In the genomic region with DNA sequence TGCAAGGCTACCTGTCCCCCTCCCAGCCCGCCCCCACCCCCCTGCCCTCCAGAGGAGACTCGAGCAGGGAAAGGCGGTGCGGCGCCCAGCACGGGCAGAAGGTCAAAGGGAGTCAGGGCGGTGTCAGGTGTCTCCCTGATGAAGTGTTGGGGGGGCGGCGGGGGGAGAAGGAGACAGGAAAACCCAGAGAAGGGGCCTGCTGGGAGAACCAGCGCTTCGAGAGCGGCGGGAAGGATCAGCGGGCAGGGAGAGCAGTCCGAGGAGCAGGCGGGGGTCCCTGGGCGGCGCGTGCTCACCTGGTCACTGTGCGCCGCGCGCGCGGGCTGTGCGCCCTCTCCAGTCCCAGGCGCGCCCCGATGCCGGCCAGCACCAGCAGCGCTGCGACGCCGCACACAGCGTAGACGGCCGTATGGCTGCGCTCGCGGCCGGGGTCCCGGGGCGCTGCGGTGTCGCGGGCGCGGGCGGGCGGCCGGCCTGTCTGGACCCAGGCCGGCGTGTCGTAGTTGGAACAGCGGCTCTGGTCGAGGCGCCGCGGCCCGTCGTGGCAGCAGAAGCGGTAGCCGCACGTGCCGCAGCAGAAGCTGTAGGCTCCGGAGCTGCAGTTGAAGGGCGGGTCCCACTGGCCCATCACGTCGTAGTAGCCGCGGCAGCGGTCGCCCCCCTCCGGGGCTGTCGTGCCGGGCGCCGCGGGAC, we compare ENCODE assay signal across 2 cellular contexts.
TF ChIP-seq lines count a peak whose summit lies in the region.

No MANE protein-coding gene starts in this region.

TF ChIP-seq in IMR-90, 13 proteins besides CTCF, POLR2A, EP300 and RAD21:
- no peak for TF ChIP-seq RFX5 (IDR thresholded peaks at IDR 0.05; ENCODE audit: low read depth, low read length)
- TF ChIP-seq MAZ (IDR thresholded peaks at IDR 0.05; ENCODE audit: borderline replicate concordance, low read depth, low read length) = no peak
- TF ChIP-seq CEBPB (IDR thresholded peaks at IDR 0.05; ENCODE audit: low read depth, low read length) = no peak
- no peak; the same call in 1 of the 2 replicates for TF ChIP-seq BHLHE40 (IDR thresholded peaks at IDR 0.05; ENCODE audit: low read depth, low read length)
- TF ChIP-seq, protein P1, sequence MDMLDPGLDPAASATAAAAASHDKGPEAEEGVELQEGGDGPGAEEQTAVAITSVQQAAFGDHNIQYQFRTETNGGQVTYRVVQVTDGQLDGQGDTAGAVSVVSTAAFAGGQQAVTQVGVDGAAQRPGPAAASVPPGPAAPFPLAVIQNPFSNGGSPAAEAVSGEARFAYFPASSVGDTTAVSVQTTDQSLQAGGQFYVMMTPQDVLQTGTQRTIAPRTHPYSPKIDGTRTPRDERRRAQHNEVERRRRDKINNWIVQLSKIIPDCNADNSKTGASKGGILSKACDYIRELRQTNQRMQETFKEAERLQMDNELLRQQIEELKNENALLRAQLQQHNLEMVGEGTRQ (IDR thresholded peaks at IDR 0.05; ENCODE audit: low read depth, low read length) = no peak
- no peak for TF ChIP-seq CHD1 (IDR thresholded peaks at IDR 0.05; ENCODE audit: low read depth, low read length)
- no peak for TF ChIP-seq SMC3 (IDR thresholded peaks at IDR 0.05; ENCODE audit: low read depth, low read length)
- no peak for TF ChIP-seq FOS (IDR thresholded peaks at IDR 0.05; ENCODE audit: low read depth, low read length)
- TF ChIP-seq, protein P2, sequence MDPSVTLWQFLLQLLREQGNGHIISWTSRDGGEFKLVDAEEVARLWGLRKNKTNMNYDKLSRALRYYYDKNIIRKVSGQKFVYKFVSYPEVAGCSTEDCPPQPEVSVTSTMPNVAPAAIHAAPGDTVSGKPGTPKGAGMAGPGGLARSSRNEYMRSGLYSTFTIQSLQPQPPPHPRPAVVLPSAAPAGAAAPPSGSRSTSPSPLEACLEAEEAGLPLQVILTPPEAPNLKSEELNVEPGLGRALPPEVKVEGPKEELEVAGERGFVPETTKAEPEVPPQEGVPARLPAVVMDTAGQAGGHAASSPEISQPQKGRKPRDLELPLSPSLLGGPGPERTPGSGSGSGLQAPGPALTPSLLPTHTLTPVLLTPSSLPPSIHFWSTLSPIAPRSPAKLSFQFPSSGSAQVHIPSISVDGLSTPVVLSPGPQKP (IDR thresholded peaks at IDR 0.05; ENCODE audit: borderline replicate concordance, low read depth, low read length) = no peak
- TF ChIP-seq MAFK (IDR thresholded peaks at IDR 0.05; ENCODE audit: low read depth, low read length) = no peak
- TF ChIP-seq NFE2L2 (IDR thresholded peaks at IDR 0.05; ENCODE audit: low read depth, low read length) = no peak
- no peak for TF ChIP-seq RCOR1 (IDR thresholded peaks at IDR 0.05; ENCODE audit: insufficient replicate concordance, low read length)
- TF ChIP-seq MXI1 (IDR thresholded peaks at IDR 0.05; ENCODE audit: borderline replicate concordance, low read depth, low read length) = no peak

TF ChIP-seq in H1, 55 proteins besides CTCF, POLR2A, EP300 and RAD21:
- TF ChIP-seq PHF8 (conservative IDR thresholded peaks at IDR 0.05; ENCODE audit: low read depth, low read length) (no peak), KDM4A (IDR thresholded peaks at IDR 0.05; ENCODE audit: low read depth, low read length, severe bottlenecking) (peak; percentile 82), POLR2AphosphoS5 (IDR thresholded peaks at IDR 0.05; ENCODE audit: low read depth, low read length) (no peak), EZH2 (IDR thresholded peaks at IDR 0.05; ENCODE audit: low read depth, low read length, severe bottlenecking) (peak; percentile 59), SUZ12 (IDR thresholded peaks at IDR 0.05; ENCODE audit: low read length) (peak; percentile 55), TAF7 (optimal IDR thresholded peaks at IDR 0.05; ENCODE audit: borderline replicate concordance, low read depth, low read length) (no peak), NANOG (IDR thresholded peaks at IDR 0.05; ENCODE audit: insufficient read depth, low read depth, low read length, poor library complexity, severe bottlenecking) (no peak), GABPA (IDR thresholded peaks at IDR 0.05; ENCODE audit: borderline replicate concordance, insufficient read depth, low read length) (no peak), CREB1 (IDR thresholded peaks at IDR 0.05) (peak; percentile 89), BRCA1 (IDR thresholded peaks at IDR 0.05; ENCODE audit: low read depth, low read length) (no peak), KDM1A (IDR thresholded peaks at IDR 0.05; ENCODE audit: borderline replicate concordance, low read length) (no peak), JUN (IDR thresholded peaks at IDR 0.05; ENCODE audit: low read depth, low read length) (no peak), TBP (IDR thresholded peaks at IDR 0.05; ENCODE audit: low read depth, low read length) (no peak), JUND (IDR thresholded peaks at IDR 0.05; ENCODE audit: low read length) (no peak), EGR1 (IDR thresholded peaks at IDR 0.05; ENCODE audit: borderline replicate concordance, low read depth, low read length) (no peak), YY1 (IDR thresholded peaks at IDR 0.05; ENCODE audit: low read depth, low read length) (0 out of 2 replicates have a peak, but pooled peaks have one; percentile 23), CHD1 (IDR thresholded peaks at IDR 0.05; ENCODE audit: low read depth, low read length) (no peak), NRF1 (IDR thresholded peaks at IDR 0.05; ENCODE audit: low read depth, low read length) (no peak)
- TF ChIP-seq, protein P3, sequence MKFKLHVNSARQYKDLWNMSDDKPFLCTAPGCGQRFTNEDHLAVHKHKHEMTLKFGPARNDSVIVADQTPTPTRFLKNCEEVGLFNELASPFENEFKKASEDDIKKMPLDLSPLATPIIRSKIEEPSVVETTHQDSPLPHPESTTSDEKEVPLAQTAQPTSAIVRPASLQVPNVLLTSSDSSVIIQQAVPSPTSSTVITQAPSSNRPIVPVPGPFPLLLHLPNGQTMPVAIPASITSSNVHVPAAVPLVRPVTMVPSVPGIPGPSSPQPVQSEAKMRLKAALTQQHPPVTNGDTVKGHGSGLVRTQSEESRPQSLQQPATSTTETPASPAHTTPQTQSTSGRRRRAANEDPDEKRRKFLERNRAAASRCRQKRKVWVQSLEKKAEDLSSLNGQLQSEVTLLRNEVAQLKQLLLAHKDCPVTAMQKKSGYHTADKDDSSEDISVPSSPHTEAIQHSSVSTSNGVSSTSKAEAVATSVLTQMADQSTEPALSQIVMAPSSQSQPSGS (IDR thresholded peaks at IDR 0.05; ENCODE audit: low read length) = no peak
- TF ChIP-seq, protein P4, sequence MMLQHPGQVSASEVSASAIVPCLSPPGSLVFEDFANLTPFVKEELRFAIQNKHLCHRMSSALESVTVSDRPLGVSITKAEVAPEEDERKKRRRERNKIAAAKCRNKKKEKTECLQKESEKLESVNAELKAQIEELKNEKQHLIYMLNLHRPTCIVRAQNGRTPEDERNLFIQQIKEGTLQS (IDR thresholded peaks at IDR 0.05; ENCODE audit: insufficient read depth, low read depth, low read length) = no peak
- TF ChIP-seq, protein P5, sequence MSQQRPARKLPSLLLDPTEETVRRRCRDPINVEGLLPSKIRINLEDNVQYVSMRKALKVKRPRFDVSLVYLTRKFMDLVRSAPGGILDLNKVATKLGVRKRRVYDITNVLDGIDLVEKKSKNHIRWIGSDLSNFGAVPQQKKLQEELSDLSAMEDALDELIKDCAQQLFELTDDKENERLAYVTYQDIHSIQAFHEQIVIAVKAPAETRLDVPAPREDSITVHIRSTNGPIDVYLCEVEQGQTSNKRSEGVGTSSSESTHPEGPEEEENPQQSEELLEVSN (IDR thresholded peaks at IDR 0.05) = peak; percentile 74
- TF ChIP-seq, protein P6, sequence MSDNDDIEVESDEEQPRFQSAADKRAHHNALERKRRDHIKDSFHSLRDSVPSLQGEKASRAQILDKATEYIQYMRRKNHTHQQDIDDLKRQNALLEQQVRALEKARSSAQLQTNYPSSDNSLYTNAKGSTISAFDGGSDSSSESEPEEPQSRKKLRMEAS (IDR thresholded peaks at IDR 0.05) = peak; percentile 87
